In the genomic region with DNA sequence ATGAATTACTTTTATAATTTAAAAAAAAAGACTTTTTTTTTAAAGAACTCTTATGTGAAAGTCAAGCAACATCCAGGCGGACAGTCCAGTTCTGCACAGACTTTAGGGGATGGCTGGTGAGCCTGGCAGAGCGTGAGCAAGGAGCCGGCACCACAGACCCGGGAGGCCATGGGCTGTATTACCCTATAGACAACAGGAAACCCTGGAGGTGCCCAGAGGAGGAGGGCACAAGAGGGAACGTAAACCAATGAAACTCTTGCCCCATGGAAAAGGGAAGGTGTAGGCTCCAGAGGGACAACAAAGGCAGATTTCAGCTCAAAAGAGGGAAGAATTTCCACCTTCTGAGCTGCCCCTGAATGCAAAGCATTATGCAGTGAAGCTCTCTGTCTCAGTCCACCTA, we compare ENCODE assay signal across 1 cellular context.
TF ChIP-seq lines count a peak whose summit lies in the region.

No MANE protein-coding gene starts in this region.

TF ChIP-seq in WTC11, 78 proteins besides CTCF, POLR2A, EP300 and RAD21 (continued from another document):
- TF ChIP-seq, protein P1, sequence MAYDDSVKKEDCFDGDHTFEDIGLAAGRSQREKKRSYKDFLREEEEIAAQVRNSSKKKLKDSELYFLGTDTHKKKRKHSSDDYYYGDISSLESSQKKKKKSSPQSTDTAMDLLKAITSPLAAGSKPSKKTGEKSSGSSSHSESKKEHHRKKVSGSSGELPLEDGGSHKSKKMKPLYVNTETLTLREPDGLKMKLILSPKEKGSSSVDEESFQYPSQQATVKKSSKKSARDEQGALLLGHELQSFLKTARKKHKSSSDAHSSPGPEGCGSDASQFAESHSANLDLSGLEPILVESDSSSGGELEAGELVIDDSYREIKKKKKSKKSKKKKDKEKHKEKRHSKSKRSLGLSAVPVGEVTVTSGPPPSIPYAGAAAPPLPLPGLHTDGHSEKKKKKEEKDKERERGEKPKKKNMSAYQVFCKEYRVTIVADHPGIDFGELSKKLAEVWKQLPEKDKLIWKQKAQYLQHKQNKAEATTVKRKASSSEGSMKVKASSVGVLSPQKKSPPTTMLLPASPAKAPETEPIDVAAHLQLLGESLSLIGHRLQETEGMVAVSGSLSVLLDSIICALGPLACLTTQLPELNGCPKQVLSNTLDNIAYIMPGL (CRISPR knock-in tag; IDR thresholded peaks at IDR 0.05) = no peak
- TF ChIP-seq ATF1 (CRISPR knock-in tag; IDR thresholded peaks at IDR 0.05) (no peak), FOXJ3 (CRISPR knock-in tag; IDR thresholded peaks at IDR 0.05; ENCODE audit: borderline replicate concordance) (no peak), MXD4 (CRISPR knock-in tag; IDR thresholded peaks at IDR 0.05; ENCODE audit: borderline replicate concordance) (no peak), MYBL2 (CRISPR knock-in tag; IDR thresholded peaks at IDR 0.05) (no peak), SMAD3 (CRISPR knock-in tag; IDR thresholded peaks at IDR 0.05; ENCODE audit: borderline replicate concordance) (no peak)
- TF ChIP-seq, protein P2, sequence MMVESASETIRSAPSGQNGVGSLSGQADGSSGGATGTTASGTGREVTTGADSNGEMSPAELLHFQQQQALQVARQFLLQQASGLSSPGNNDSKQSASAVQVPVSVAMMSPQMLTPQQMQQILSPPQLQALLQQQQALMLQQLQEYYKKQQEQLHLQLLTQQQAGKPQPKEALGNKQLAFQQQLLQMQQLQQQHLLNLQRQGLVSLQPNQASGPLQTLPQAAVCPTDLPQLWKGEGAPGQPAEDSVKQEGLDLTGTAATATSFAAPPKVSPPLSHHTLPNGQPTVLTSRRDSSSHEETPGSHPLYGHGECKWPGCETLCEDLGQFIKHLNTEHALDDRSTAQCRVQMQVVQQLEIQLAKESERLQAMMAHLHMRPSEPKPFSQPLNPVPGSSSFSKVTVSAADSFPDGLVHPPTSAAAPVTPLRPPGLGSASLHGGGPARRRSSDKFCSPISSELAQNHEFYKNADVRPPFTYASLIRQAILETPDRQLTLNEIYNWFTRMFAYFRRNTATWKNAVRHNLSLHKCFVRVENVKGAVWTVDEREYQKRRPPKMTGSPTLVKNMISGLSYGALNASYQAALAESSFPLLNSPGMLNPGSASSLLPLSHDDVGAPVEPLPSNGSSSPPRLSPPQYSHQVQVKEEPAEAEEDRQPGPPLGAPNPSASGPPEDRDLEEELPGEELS (CRISPR knock-in tag; IDR thresholded peaks at IDR 0.05) = no peak
TF ChIP-seq in WTC11: peak in this region for 0.
